8 cellular contexts compared by ENCODE assay signal in the genomic region with DNA sequence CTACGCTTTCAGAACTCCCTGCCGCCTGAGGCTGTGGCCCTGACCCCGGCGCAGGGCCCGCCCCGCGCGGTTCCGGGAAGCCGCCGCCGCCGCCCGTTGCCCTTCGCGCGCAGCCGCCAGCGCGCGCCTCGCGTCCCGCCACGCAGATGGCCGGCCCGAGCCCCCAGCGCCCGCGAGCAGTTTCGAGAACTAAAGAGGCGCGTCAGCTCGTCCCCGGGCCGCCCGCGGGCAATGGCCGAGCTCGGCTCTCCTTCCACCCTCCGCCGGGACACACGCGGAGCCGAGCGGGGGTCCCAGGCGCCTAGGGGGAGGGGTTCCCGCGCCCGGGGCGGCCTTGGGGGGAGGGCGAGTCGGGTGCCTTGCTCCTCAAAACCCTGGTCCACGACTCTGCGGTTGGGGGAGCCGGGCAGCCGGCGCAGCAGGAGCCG. TPM values are rescaled to one million over a fixed set of nuclear protein-coding genes. Genes with fewer than 3 reads are reported as not detected.
DNase-seq lines count a peak whose midpoint lies in the region; ATAC-seq and TF ChIP-seq lines count a peak whose summit lies in the region.

No MANE protein-coding gene starts in this region.

- H3K9me3 ChIP-seq in AG04450 (ENCODE audit: control insufficient read depth, insufficient read depth, low read length) = no peaks in the 10 kb centered on the region; the same call in 1 of the 2 replicates
- H3K9me3 ChIP-seq in stomach smooth muscle (ENCODE audit: control insufficient read depth in 2 of 2, low read length in 2 of 2) = no peaks in the 10 kb centered on the region

- CTCF ChIA-PET in AG04450 (lab: Charles Lee) = interaction anchor here (0.6 to 1.1 kb wide), 3 partner anchors 11 to 47 kb away, joined by 3 read pairs; no protein-coding TSS in a partner anchor

- H3K36me3 ChIP-seq in stomach smooth muscle (ENCODE audit: control insufficient read depth in 2 of 2, insufficient read depth in 2 of 2, low read length in 2 of 2) = no peaks in the 10 kb centered on the region

- TF ChIP-seq CTCF in AG04450 (IDR thresholded peaks at IDR 0.05; ENCODE audit: low read depth, low read length) = no peak

- H3K27me3 ChIP-seq in AG04450 (ENCODE audit: control insufficient read depth, insufficient read depth, low read length) (no peaks in the 10 kb centered on the region), stomach smooth muscle (ENCODE audit: control insufficient read depth in 1 of 2, insufficient read depth in 2 of 2, low read length in 2 of 2) (no peaks in the 10 kb centered on the region)

- POLR2A ChIA-PET in AG04450 (lab: Yijun Ruan, JAX) = interaction anchor here (0.7 to 1.9 kb wide), 7 partner anchors 9 to 1462 kb away, joined by 3 to 21 read pairs (median 4); a partner anchor contains a TSS

- ATAC-seq in GM19455 (IDR thresholded peaks at IDR 0.05; ENCODE audit: unreplicated experiment) (peak; percentile 32), GM21619 (IDR thresholded peaks at IDR 0.05; ENCODE audit: unreplicated experiment) (no peak)

- peak overlapping the region; percentile 85 for H3K4me3 ChIP-seq in AG04450 (ENCODE audit: low read depth, low read length)
- peak overlapping the region; percentile 84 to 89 for H3K4me3 ChIP-seq in stomach smooth muscle (ENCODE audit: low read length in 2 of 2)

- peaks cover 34% of the 10 kb centered on the region for H3K4me1 ChIP-seq in stomach smooth muscle (ENCODE audit: control insufficient read depth, insufficient read depth, low read length)

- DNase-seq in AG04450 (ENCODE audit: low read depth, low spot score) (no peak), M059J (ENCODE audit: low read depth) (peak; percentile 63), activated T-cell treated with anti-CD3 and anti-CD28 coated beads for 1 hour (ENCODE audit: low read depth) (peak; percentile 38), epithelial cell of prostate (ENCODE audit: low read depth, low spot score) (no peak), mucosa of gallbladder (ENCODE audit: low spot score) (peak; percentile 38)

- H3K9ac ChIP-seq in stomach smooth muscle (ENCODE audit: low read length in 2 of 2) = peak overlapping the region; percentile 82 to 99

- H3K27ac ChIP-seq in AG04450 (ENCODE audit: low read depth, low read length) (peak overlapping the region; percentile 96), epithelial cell of prostate (peak overlapping the region; percentile 93), stomach smooth muscle (ENCODE audit: low read length) (peak overlapping the region; percentile 96)

RNA-seq across cellular contexts. Expression of a gene that starts 1.8 kb away (rescaled TPM):
- 160 and 178 TPM in 2 replicates for polyA plus RNA-seq in AG04450 (2011; rRNA removed)
- polyA minus RNA-seq in AG04450 (2011; rRNA and poly(A)+ RNA removed) = 191 and 197 TPM in 2 replicates
- 129 and 179 TPM in 2 replicates for total RNA-seq in M059J (2014; rRNA removed; shearing (Covaris generic))
- total RNA-seq in mucosa of gallbladder = 184 TPM

RNA-seq across cellular contexts. Expression of a gene that starts 29.7 kb away (rescaled TPM):
- 3.2 and 4.4 TPM in 2 replicates for polyA plus RNA-seq in AG04450 (2011; rRNA removed)
- 1.4 and 2.8 TPM in 2 replicates for polyA minus RNA-seq in AG04450 (2011; rRNA and poly(A)+ RNA removed)
- total RNA-seq in M059J (2014; rRNA removed; shearing (Covaris generic)) = 1.0 and 2.6 TPM in 2 replicates
- total RNA-seq in mucosa of gallbladder = 5.9 TPM

RNA-seq across cellular contexts. Expression of a gene that starts 35.7 kb away (rescaled TPM):
- polyA plus RNA-seq in AG04450 (2011; rRNA removed) = not detected in 2 replicates
- not detected in 2 replicates for polyA minus RNA-seq in AG04450 (2011; rRNA and poly(A)+ RNA removed)
- not detected in 2 replicates for total RNA-seq in M059J (2014; rRNA removed; shearing (Covaris generic))
- 1.6 TPM for total RNA-seq in mucosa of gallbladder

Comparison
In these comparisons a context has a peak if more than half of its experiments do, and no peak if none do; other contexts are left out.
1. DNase-seq: peak in M059J (single experiment), activated T-cell treated with anti-CD3 and anti-CD28 coated beads for 1 hour (single experiment) and mucosa of gallbladder (single experiment); none in AG04450 (single experiment) and epithelial cell of prostate (single experiment).
2. Peak in every context shown above with its lines, with median percentiles within 50 percentile points of each other: H3K27ac ChIP-seq.